Comparison of ENCODE assay signal across 11 cellular contexts in the genomic region with DNA sequence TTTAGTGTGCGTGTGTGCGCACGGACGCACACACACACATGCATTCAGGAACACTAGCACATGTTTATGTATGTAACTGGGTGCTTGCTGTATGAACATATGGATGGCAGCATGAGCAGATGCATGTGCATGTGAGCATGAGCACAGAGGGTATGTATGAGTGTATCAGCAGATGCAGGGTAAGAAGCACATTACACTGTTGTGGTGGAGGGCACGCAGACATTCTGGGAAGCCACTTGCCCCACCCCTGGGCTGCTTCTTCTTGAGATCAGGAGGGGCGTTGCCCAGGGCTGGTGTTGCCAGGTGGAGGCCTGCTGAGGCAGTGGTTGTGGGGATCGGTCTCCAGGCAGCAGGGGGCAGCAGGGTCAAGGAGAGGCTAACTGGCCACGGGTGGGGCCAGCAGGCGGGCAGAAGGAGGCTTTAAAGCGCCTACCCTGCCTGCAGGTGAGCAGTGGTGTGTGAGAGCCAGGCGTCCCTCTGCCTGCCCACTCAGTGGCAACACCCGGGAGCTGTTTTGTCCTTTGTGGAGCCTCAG. TPM values are rescaled to one million over a fixed set of nuclear protein-coding genes. Genes with fewer than 3 reads are reported as not detected.
A peak's percentile ranks its signal among the peaks of the same experiment; 100 is the strongest.
DNase-seq lines count a peak whose midpoint lies in the region; ATAC-seq and TF ChIP-seq lines count a peak whose summit lies in the region.
"Had no signal": no experiment of that assay in that cellular context is flagged by ENCODE, and none has a peak within 500 bp of the region (broad histone marks: within the 10 kb centered on the region; RNA-seq: fewer than 3 reads in every experiment).

No MANE protein-coding gene starts in this region.

- H3K4me1 ChIP-seq in breast epithelium (peaks cover 0 to 16% of the 10 kb centered on the region in 2 donors), neural progenitor cell (no peaks in the 10 kb centered on the region)

- H3K9me3 ChIP-seq in breast epithelium = no peaks in the 10 kb centered on the region
- H3K9me3 ChIP-seq in neural progenitor cell (ENCODE audit: low read depth) = no peaks in the 10 kb centered on the region

- intact Hi-C loops in breast epithelium (cut with DNase I; ENCODE audit: low total_unique reads) = no loop called here

- no peaks in the 10 kb centered on the region for H4K20me1 ChIP-seq in neural progenitor cell (ENCODE audit: low read depth)

- TF ChIP-seq POLR2A in breast epithelium (IDR thresholded peaks at IDR 0.05) = no peak

- no peaks in the 10 kb centered on the region for H3K27me3 ChIP-seq in breast epithelium
- no peaks in the 10 kb centered on the region for H3K27me3 ChIP-seq in neural progenitor cell
- H3K27me3 ChIP-seq: cardiac muscle cell had no signal

- H3K4me2 ChIP-seq in neural progenitor cell = no peak overlapping the region

- no peaks in the 10 kb centered on the region for H3K9me3 Mint-ChIP-seq in neural progenitor cell
- H3K9me3 Mint-ChIP-seq in stimulated activated effector memory CD8-positive, alpha-beta T cell treated with anti-CD3 and anti-CD28 coated beads, Interleukin-12 subunit alpha, Interleukin-12 subunit beta, amount 100 ng/mL, for 72 hours = no peaks in the 10 kb centered on the region
- H3K9me3 Mint-ChIP-seq: neural crest cell had no signal

- TF ChIP-seq CTCF in breast epithelium (IDR thresholded peaks at IDR 0.05) (peak in 1 of 3 donors; percentile 16), neural progenitor cell (IDR thresholded peaks at IDR 0.05) (no peak)

- H3K4me3 Mint-ChIP-seq in neural progenitor cell = no peak overlapping the region
- no peak overlapping the region for H3K4me3 Mint-ChIP-seq in stimulated activated effector memory CD8-positive, alpha-beta T cell treated with anti-CD3 and anti-CD28 coated beads, Interleukin-12 subunit alpha, Interleukin-12 subunit beta, amount 100 ng/mL, for 72 hours
- H3K4me3 Mint-ChIP-seq: neural crest cell had no signal

- peak overlapping the region in 1 of 3 donors; percentile 16 for H3K4me3 ChIP-seq in breast epithelium
- no peak overlapping the region for H3K4me3 ChIP-seq in neural progenitor cell
- H3K4me3 ChIP-seq: cardiac muscle cell, SK-N-MC had no signal

- H3K36me3 ChIP-seq in breast epithelium = no peaks in the 10 kb centered on the region
- no peaks in the 10 kb centered on the region for H3K36me3 ChIP-seq in neural progenitor cell
- H3K36me3 ChIP-seq: cardiac muscle cell had no signal

- H2AFZ ChIP-seq in neural progenitor cell (replicated peaks) = no peak overlapping the region

- DNase-seq in DMS53 (lab: John Stamatoyannopoulos, UW) (peak; percentile 74), DMS53 treated with DMSO at 0.1 percent for 48 hours (lab: John Stamatoyannopoulos, UW; ENCODE audit: unreplicated experiment) (no peak), NCI-H2107 (lab: John Stamatoyannopoulos, UW) (peak; percentile 71), breast epithelium (ENCODE audit: low spot score in 2 of 2) (no peak), neural progenitor cell (ENCODE audit: low spot score) (peak; percentile 54), Kasumi-1 (lab: John Stamatoyannopoulos, UW) (no peak)
- DNase-seq in stimulated activated effector memory CD8-positive, alpha-beta T cell treated with anti-CD3 and anti-CD28 coated beads, Interleukin-12 subunit alpha, Interleukin-12 subunit beta, amount 100 ng/mL, for 72 hours (ENCODE audit: low spot score in 2 of 2) = no peak

- peaks cover 4% of the 10 kb centered on the region for H3K27me3 Mint-ChIP-seq in neural progenitor cell (ENCODE audit: insufficient read depth, low read depth)

- H3F3A ChIP-seq in neural progenitor cell (ENCODE audit: low read depth) = no peaks in the 10 kb centered on the region

- no peak for ATAC-seq in stimulated activated effector memory CD8-positive, alpha-beta T cell treated with anti-CD3 and anti-CD28 coated beads, Interleukin-12 subunit alpha, Interleukin-12 subunit beta, amount 100 ng/mL, for 72 hours
- no peak for ATAC-seq in GM18870 (IDR thresholded peaks at IDR 0.05; ENCODE audit: unreplicated experiment)

- H3K27ac Mint-ChIP-seq in neural progenitor cell = no peak overlapping the region
- H3K27ac Mint-ChIP-seq in stimulated activated effector memory CD8-positive, alpha-beta T cell treated with anti-CD3 and anti-CD28 coated beads, Interleukin-12 subunit alpha, Interleukin-12 subunit beta, amount 100 ng/mL, for 72 hours = no peak overlapping the region

- H3K36me3 Mint-ChIP-seq in neural progenitor cell = no peaks in the 10 kb centered on the region
- H3K36me3 Mint-ChIP-seq in stimulated activated effector memory CD8-positive, alpha-beta T cell treated with anti-CD3 and anti-CD28 coated beads, Interleukin-12 subunit alpha, Interleukin-12 subunit beta, amount 100 ng/mL, for 72 hours = no peaks in the 10 kb centered on the region

- H3K27ac ChIP-seq in breast epithelium (peak overlapping the region; percentile 48 to 77), neural progenitor cell (no peak overlapping the region)
- H3K27ac ChIP-seq: cardiac muscle cell, SK-N-MC had no signal

- H3K79me2 ChIP-seq in neural progenitor cell (ENCODE audit: low read depth) = no peaks in the 10 kb centered on the region

- peaks cover 7% of the 10 kb centered on the region for H3K4me1 Mint-ChIP-seq in neural progenitor cell
- H3K4me1 Mint-ChIP-seq in stimulated activated effector memory CD8-positive, alpha-beta T cell treated with anti-CD3 and anti-CD28 coated beads, Interleukin-12 subunit alpha, Interleukin-12 subunit beta, amount 100 ng/mL, for 72 hours = peaks cover 16% of the 10 kb centered on the region

- H3K9ac ChIP-seq in neural progenitor cell = no peak overlapping the region

RNA-seq across cellular contexts. Expression of a gene that starts 3.9 kb away (rescaled TPM):
- total RNA-seq in breast epithelium = not detected
- total RNA-seq in neural progenitor cell (ENCODE audit: low replicate concordance) = not detected in 2 replicates
- total RNA-seq: cardiac muscle cell, neural crest cell had no signal

RNA-seq across cellular contexts. Expression of a gene that starts 5.3 kb away (rescaled TPM):
- total RNA-seq in breast epithelium (10 to 100 TPM in 1 of 3 donors, 1 to 10 TPM in 1, under 1 TPM in 1; 0.48 to 26.2 (median 8.9) TPM), neural progenitor cell (ENCODE audit: low replicate concordance) (not detected in 2 replicates)
- total RNA-seq: cardiac muscle cell, neural crest cell had no signal

RNA-seq across cellular contexts. Expression of a gene that starts 18.1 kb away (rescaled TPM):
- total RNA-seq in breast epithelium (10 to 100 TPM; 37.6 to 47.4 (median 42.3) TPM), neural progenitor cell (ENCODE audit: low replicate concordance) (55.7 and 73.4 TPM in 2 replicates)

RNA-seq across cellular contexts. Expression of a gene that starts 23.0 kb away (rescaled TPM):
- total RNA-seq in breast epithelium (1 to 10 TPM; 2.7 to 5.9 (median 4.2) TPM), neural progenitor cell (ENCODE audit: low replicate concordance) (4.0 and 6.2 TPM in 2 replicates)

RNA-seq across cellular contexts. Expression of a gene that starts 47.7 kb away (rescaled TPM):
- total RNA-seq in breast epithelium = 10 to 100 TPM; 17.9 to 80.3 (median 46.8) TPM
- 81.2 and 107 TPM in 2 replicates for total RNA-seq in neural progenitor cell (ENCODE audit: low replicate concordance)

Comparison
In these comparisons a context has a peak if more than half of its experiments do, and no peak if none do; other contexts are left out.
1. DNase-seq: peak in DMS53 (single experiment), NCI-H2107 (single experiment) and neural progenitor cell (single experiment); none in DMS53 treated with DMSO at 0.1 percent for 48 hours (single experiment), breast epithelium (0 of 2), Kasumi-1 (0 of 2) and stimulated activated effector memory CD8-positive, alpha-beta T cell treated with anti-CD3 and anti-CD28 coated beads, Interleukin-12 subunit alpha, Interleukin-12 subunit beta, amount 100 ng/mL, for 72 hours (0 of 2).